In the genomic region with DNA sequence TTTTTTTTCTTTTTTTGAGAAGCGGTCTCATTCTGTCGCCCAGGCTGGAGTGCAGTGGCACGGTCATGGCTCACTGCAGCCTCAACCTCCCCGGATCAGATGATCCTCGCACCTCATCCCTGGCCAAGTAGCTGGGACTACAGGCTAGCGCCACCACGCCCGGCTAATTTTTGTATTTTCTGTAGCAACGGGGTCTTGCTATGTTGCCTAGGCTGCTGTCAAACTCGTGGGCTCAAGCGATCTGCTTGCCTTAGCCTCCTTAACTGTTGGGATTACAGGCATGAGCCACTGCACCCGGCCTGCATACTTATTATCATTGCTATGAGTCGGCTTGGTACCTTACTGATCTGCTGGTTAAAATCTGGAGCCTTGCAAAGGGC, we compare ENCODE assay signal across 8 cellular contexts. TPM values are rescaled to one million over a fixed set of nuclear protein-coding genes. Genes with fewer than 3 reads are reported as not detected.
DNase-seq lines count a peak whose midpoint lies in the region; ATAC-seq and TF ChIP-seq lines count a peak whose summit lies in the region.

No MANE protein-coding gene starts in this region.

- H3K9ac ChIP-seq in OCI-LY3 (ENCODE audit: low read length): peak overlapping the region; percentile 77

- TF ChIP-seq CTCF in OCI-LY3 (IDR thresholded peaks at IDR 0.05; ENCODE audit: low read depth, low read length): no peak
- TF ChIP-seq CTCF in breast epithelium (IDR thresholded peaks at IDR 0.05): no peak
- no peak for TF ChIP-seq CTCF in right lobe of liver (IDR thresholded peaks at IDR 0.05)

- H3K79me2 ChIP-seq in OCI-LY3 (ENCODE audit: low read length): peaks cover 61% of the 10 kb centered on the region

- H3K4me2 ChIP-seq in OCI-LY3 (ENCODE audit: low read length): peak overlapping the region; percentile 94

- H2AFZ ChIP-seq in OCI-LY3 (ENCODE audit: low read depth, low read length): peak overlapping the region; percentile 58

- intact Hi-C loops in breast epithelium (cut with DNase I; ENCODE audit: low total_unique reads): no loop called here
- intact Hi-C loops in right lobe of liver (cut with DNase I): no loop called here

- ATAC-seq in right lobe of liver: peak in 1 of 4 donors; percentile 17

- H3K4me1 ChIP-seq in OCI-LY3 (ENCODE audit: low read length): peaks cover 39% of the 10 kb centered on the region
- peaks cover 3 to 5% of the 10 kb centered on the region in 2 donors for H3K4me1 ChIP-seq in breast epithelium
- H3K4me1 ChIP-seq in right lobe of liver: peaks cover 0 to 18% (median 7%) of the 10 kb centered on the region in 4 donors

- H3K27me3 ChIP-seq in OCI-LY3 (ENCODE audit: low read depth, low read length) (no peaks in the 10 kb centered on the region), breast epithelium (no peaks in the 10 kb centered on the region), right lobe of liver (no peaks in the 10 kb centered on the region)

- H4K20me1 ChIP-seq in OCI-LY3 (ENCODE audit: insufficient read depth, low read length): peaks cover 26% of the 10 kb centered on the region

- WGBS in right lobe of liver (ENCODE audit: insufficient coverage, low coverage, low lambda C conversion rate, missing lambda C conversion rate): 19% methylated on average over 13 of the region's 13 CpGs

- TF ChIP-seq POLR2A in breast epithelium (IDR thresholded peaks at IDR 0.05) (no peak), right lobe of liver (IDR thresholded peaks at IDR 0.05) (no peak)

- H3K36me3 ChIP-seq in OCI-LY3 (replicated peaks; ENCODE audit: low read depth, low read length): peaks cover 50% of the 10 kb centered on the region
- peaks cover 12% of the 10 kb centered on the region for H3K36me3 ChIP-seq in breast epithelium
- H3K36me3 ChIP-seq in right lobe of liver: peaks cover 0 to 24% (median 8%) of the 10 kb centered on the region in 4 donors

- H3K27ac ChIP-seq in OCI-LY3 (ENCODE audit: low read length) (peak overlapping the region; percentile 80), breast epithelium (peak overlapping the region; percentile 56 to 77), right lobe of liver (peak overlapping the region; percentile 48 to 57 (median 55)), temporal lobe (ENCODE audit: low read depth, low read length) (peak overlapping the region; percentile 55)

- H3K9me3 ChIP-seq in OCI-LY3 (ENCODE audit: insufficient read depth, low read length) (no peaks in the 10 kb centered on the region), breast epithelium (no peaks in the 10 kb centered on the region), right lobe of liver (no peaks in the 10 kb centered on the region)

- peak overlapping the region; percentile 99 for H3K4me3 ChIP-seq in OCI-LY3 (ENCODE audit: low read length)
- peak overlapping the region; percentile 59 to 74 (median 64) for H3K4me3 ChIP-seq in breast epithelium
- peak overlapping the region; percentile 53 to 79 (median 74) for H3K4me3 ChIP-seq in right lobe of liver

- DNase-seq in NCI-H524 (lab: John Stamatoyannopoulos, UW): peak; percentile 9 to 51
- no peak for DNase-seq in NCI-H524 treated with DMSO at 0.1 percent for 48 hours (lab: John Stamatoyannopoulos, UW)
- no peak for DNase-seq in breast epithelium (ENCODE audit: low spot score in 2 of 2)
- DNase-seq in right lobe of liver: no peak
- DNase-seq in germinal center (ENCODE audit: low spot score): no peak
- DNase-seq in activated gamma-delta T cell treated with Interleukin-2 at 50 U/mL for 16 hours: no peak

RNA-seq across cellular contexts. Expression of a gene that starts 0.8 kb away (rescaled TPM):
- 100 to 1,000 TPM in 2 of 3 donors, 10 to 100 TPM in 1; 56.5 to 111 (median 111) TPM for total RNA-seq in breast epithelium
- 10 to 100 TPM; 31.8 to 64.9 (median 40.6) TPM for total RNA-seq in right lobe of liver
- 120 TPM for total RNA-seq in temporal lobe

RNA-seq across cellular contexts. Expression of a gene that starts 30.9 kb away (rescaled TPM):
- total RNA-seq in breast epithelium (10 to 100 TPM; 31.2 to 66.6 (median 49.8) TPM), right lobe of liver (10 to 100 TPM in 5 of 6 experiments, 1 to 10 TPM in 1; 8.9 to 25.9 (median 15.9) TPM), temporal lobe (20.2 TPM)

RNA-seq across cellular contexts. Expression of a gene that starts 31.5 kb away (rescaled TPM):
- total RNA-seq in breast epithelium: 1 to 10 TPM; 3.9 to 6.1 (median 4.5) TPM
- 1 to 10 TPM; 1.0 to 3.7 (median 1.5) TPM for total RNA-seq in right lobe of liver
- 4.7 TPM for total RNA-seq in temporal lobe

Comparison
In these comparisons a context has a peak if more than half of its experiments do, and no peak if none do; other contexts are left out.
1. DNase-seq: peak in NCI-H524 (2 of 2); none in NCI-H524 treated with DMSO at 0.1 percent for 48 hours (single experiment), breast epithelium (0 of 2), right lobe of liver (0 of 3), germinal center (single experiment) and activated gamma-delta T cell treated with Interleukin-2 at 50 U/mL for 16 hours (single experiment).
2. Peak in every context shown above with its lines, with median percentiles within 50 percentile points of each other: H3K27ac ChIP-seq and H3K4me3 ChIP-seq.